1 cellular context compared by ENCODE assay signal in the genomic region with DNA sequence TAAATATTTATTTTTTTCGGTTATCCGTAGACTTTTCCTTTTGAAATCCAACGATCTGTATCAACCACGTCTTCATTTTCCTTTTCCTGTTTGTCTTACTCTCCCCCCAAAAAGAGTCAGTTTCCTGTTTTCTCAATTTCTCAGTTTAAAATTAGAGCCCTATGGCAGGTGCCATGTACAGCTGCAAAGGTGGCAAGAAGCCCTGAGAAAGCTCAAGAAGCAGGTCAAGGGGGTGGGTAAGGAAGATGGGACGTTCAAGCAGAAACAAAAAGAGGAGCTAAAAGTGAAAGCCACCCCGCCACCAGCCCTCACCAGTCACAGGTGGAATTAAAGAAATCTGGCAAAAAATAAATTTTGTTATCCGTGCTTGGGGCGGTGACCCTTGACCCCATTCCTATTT.
TF ChIP-seq lines count a peak whose summit lies in the region.

No MANE protein-coding gene starts in this region.

TF ChIP-seq in endothelial cell of umbilical vein, 7 proteins besides CTCF, POLR2A, EP300 and RAD21 (continued from another document):
- TF ChIP-seq GATA2 (IDR thresholded peaks at IDR 0.05; ENCODE audit: insufficient read depth, insufficient read length, low read depth, low read length) (no peak), EZH2 (IDR thresholded peaks at IDR 0.05; ENCODE audit: borderline replicate concordance, low read depth, low read length, severe bottlenecking) (no peak)
- TF ChIP-seq, protein P1, sequence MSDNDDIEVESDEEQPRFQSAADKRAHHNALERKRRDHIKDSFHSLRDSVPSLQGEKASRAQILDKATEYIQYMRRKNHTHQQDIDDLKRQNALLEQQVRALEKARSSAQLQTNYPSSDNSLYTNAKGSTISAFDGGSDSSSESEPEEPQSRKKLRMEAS (IDR thresholded peaks at IDR 0.05; ENCODE audit: insufficient read depth, insufficient read length), result no peak
